In genomic region chr3:107794664-107795443, GRCh38 we compare ENCODE assay signal across 11 cellular contexts.
DNase-seq lines count a peak whose midpoint lies in the region; ATAC-seq, FAIRE-seq and TF ChIP-seq lines count a peak whose summit lies in the region.
"Had no signal": no experiment of that assay in that cellular context is flagged by ENCODE, and none has a peak within 500 bp of the region (broad histone marks: within the 10 kb centered on the region; RNA-seq: fewer than 3 reads in every experiment).

No MANE protein-coding gene starts in this region.

- H4K20me1 ChIP-seq in Karpas-422 (ENCODE audit: insufficient read depth, low read depth, low read length), result no peaks in the 10 kb centered on the region

- CTCF ChIA-PET in A549 (lab: Yijun Ruan, JAX), result interaction anchor here (0.6 to 1.7 kb wide), 4 partner anchors 17 to 285 kb away, joined by 3 to 4 read pairs (median 4); no protein-coding TSS in a partner anchor

- ATAC-seq in A549 (peak in 1 of 2 experiments; percentile 27; a peak in 1 of 6 replicates), lower lobe of right lung (peak; percentile 12 to 62), HG03108 (IDR thresholded peaks at IDR 0.05; ENCODE audit: unreplicated experiment) (no peak)
- ATAC-seq: activated CD4-positive, CD25-positive, alpha-beta regulatory T cell treated with anti-CD3 and anti-CD28 coated beads, Interleukin-2, amount 50 U/mL, for 24 hours; natural killer cell treated with Interleukin-12 subunit alpha and Interleukin-12 subunit beta and Interleukin-15 and Interleukin-18, amount 100 ng/mL, for 72 hours had no signal

- no peak for FAIRE-seq in A549 (lab: Jason Lieb, UNC)
- peak; percentile 75 for FAIRE-seq in bronchial epithelial cell (lab: Jason Lieb, UNC)

- TF ChIP-seq POLR2A in A549 (IDR thresholded peaks at IDR 0.05; ENCODE audit: low read length), result no peak

- H3K9me2 ChIP-seq in Karpas-422 (replicated peaks; ENCODE audit: insufficient read depth, low read length), result no peaks in the 10 kb centered on the region

- TF ChIP-seq CTCF in A549 (IDR thresholded peaks at IDR 0.05), result peak; percentile 26; the same call in 1 of the 3 replicates
- no peak for TF ChIP-seq CTCF in bronchial epithelial cell (IDR thresholded peaks at IDR 0.05; ENCODE audit: insufficient read depth, low read length, severe bottlenecking)
- peak; percentile 22 for TF ChIP-seq CTCF in lower lobe of right lung (IDR thresholded peaks at IDR 0.05)
- no peak for TF ChIP-seq CTCF in GM13976 (IDR thresholded peaks at IDR 0.05; ENCODE audit: borderline replicate concordance, control extremely low read depth, extremely low read depth, insufficient read depth, missing control alignments)

- H3K4me2 ChIP-seq in A549, result no peak overlapping the region
- H3K4me2 ChIP-seq in Karpas-422 (ENCODE audit: low read depth, low read length, poor library complexity, severe bottlenecking), result no peak overlapping the region

- intact Hi-C loops in lower lobe of right lung (cut with DNase I), result no loop called here

- no peak overlapping the region for H3K4me3 ChIP-seq in A549
- H3K4me3 ChIP-seq in bronchial epithelial cell (ENCODE audit: low read depth, low read length), result no peak overlapping the region
- no peak overlapping the region for H3K4me3 ChIP-seq in lower lobe of right lung
- no peak overlapping the region for H3K4me3 ChIP-seq in Karpas-422 (ENCODE audit: low read length)

- no peak overlapping the region for H2AFZ ChIP-seq in Karpas-422 (ENCODE audit: low read length)

- no peak for TF ChIP-seq EP300 in A549 (IDR thresholded peaks at IDR 0.05)

- no peak overlapping the region for H3K9ac ChIP-seq in Karpas-422 (ENCODE audit: low read length)

- TF ChIP-seq RAD21 in A549 (conservative IDR thresholded peaks at IDR 0.05 in 1 of 2, IDR thresholded peaks at IDR 0.05 in 1 of 2), result peak in 1 of 2 experiments; percentile 33; a peak in 2 of 5 replicates

- H3K36me3 ChIP-seq in bronchial epithelial cell (ENCODE audit: control insufficient read depth, insufficient read depth, low read length) (peaks cover 1% of the 10 kb centered on the region), lower lobe of right lung (peaks cover 28% of the 10 kb centered on the region), Karpas-422 (ENCODE audit: insufficient read depth, low read length) (peaks cover 27% of the 10 kb centered on the region; the same call in 1 of the 2 replicates)

- POLR2A ChIA-PET in A549 (lab: Yijun Ruan, JAX), result no interaction called here

- WGBS in A549 (ENCODE audit: missing lambda C conversion rate), result 91% methylated on average over 8 of the region's 8 CpGs

- H3K79me2 ChIP-seq in Karpas-422 (ENCODE audit: low read length), result 0 out of 2 replicates have a peak, but pooled peaks cover 4% of the 10 kb centered on the region

- in situ Hi-C loops in GM13976 (cut with MboI; ENCODE audit: low sequenced_read_pairs, unreplicated experiment), result no loop called here

- H3K9me3 ChIP-seq in A549 (no peaks in the 10 kb centered on the region), lower lobe of right lung (no peaks in the 10 kb centered on the region), Karpas-422 (ENCODE audit: low read length) (no peaks in the 10 kb centered on the region)

- DNase-seq in A549 (ENCODE audit: low read depth in 1 of 2, low spot score in 1 of 2), result peak in 1 of 2 experiments; percentile 2
- DNase-seq in HCEC 1CT, result peak; percentile 20
- DNase-seq in bronchial epithelial cell (ENCODE audit: low read depth), result no peak
- no peak for DNase-seq in lower lobe of right lung
- no peak for DNase-seq in GM13976 (ENCODE audit: low spot score)
- DNase-seq in Karpas-422, result no peak
- no peak for DNase-seq in SIG-M5 treated with dmso at 0.1 percent for 504 hours (lab: John Stamatoyannopoulos, UW; ENCODE audit: unreplicated experiment)
- DNase-seq: activated naive CD4-positive, alpha-beta T cell treated with anti-CD3 and anti-CD28 coated beads for 36 hours had no signal

- no peak overlapping the region for H3K27ac ChIP-seq in A549
- H3K27ac ChIP-seq in lower lobe of right lung, result no peak overlapping the region
- H3K27ac ChIP-seq in Karpas-422 (ENCODE audit: low read length), result no peak overlapping the region

- no peaks in the 10 kb centered on the region for H3K27me3 ChIP-seq in bronchial epithelial cell (ENCODE audit: control insufficient read depth, insufficient read depth, low read length)
- H3K27me3 ChIP-seq in lower lobe of right lung (ENCODE audit: low read depth), result no peaks in the 10 kb centered on the region
- H3K27me3 ChIP-seq in Karpas-422 (ENCODE audit: low read length), result no peaks in the 10 kb centered on the region

- H3K4me1 ChIP-seq in A549 (no peaks in the 10 kb centered on the region), lower lobe of right lung (peaks cover 11% of the 10 kb centered on the region), Karpas-422 (ENCODE audit: low read length) (no peaks in the 10 kb centered on the region; the same call in 1 of the 2 replicates)

TF ChIP-seq in A549, 52 proteins besides CTCF, POLR2A, EP300 and RAD21:
- TF ChIP-seq FOXS1 (CRISPR knock-in tag; IDR thresholded peaks at IDR 0.05), result no peak
- no peak for TF ChIP-seq NPAS2 (CRISPR knock-in tag; IDR thresholded peaks at IDR 0.05; ENCODE audit: borderline replicate concordance)
- no peak for TF ChIP-seq PBX3 (IDR thresholded peaks at IDR 0.05)
- TF ChIP-seq MAFK (IDR thresholded peaks at IDR 0.05; ENCODE audit: partially characterized antibody), result no peak
- no peak for TF ChIP-seq SREBF2 (IDR thresholded peaks at IDR 0.05)
- TF ChIP-seq ZFP36 (IDR thresholded peaks at IDR 0.05; ENCODE audit: borderline replicate concordance, partially characterized antibody), result no peak
- TF ChIP-seq CBX2 (IDR thresholded peaks at IDR 0.05; ENCODE audit: borderline replicate concordance, low read depth), result no peak
- no peak for TF ChIP-seq HOXB5 (CRISPR knock-in tag; IDR thresholded peaks at IDR 0.05)
- no peak for TF ChIP-seq GATA3 (IDR thresholded peaks at IDR 0.05; ENCODE audit: borderline replicate concordance)
- TF ChIP-seq MYC (IDR thresholded peaks at IDR 0.05; ENCODE audit: borderline replicate concordance, low read length), result no peak
- TF ChIP-seq HEYL (CRISPR knock-in tag; IDR thresholded peaks at IDR 0.05), result no peak
- TF ChIP-seq ESRRA (IDR thresholded peaks at IDR 0.05; ENCODE audit: borderline replicate concordance, low read length), result no peak

Comparison
In these comparisons a context has a peak if more than half of its experiments do, and no peak if none do; other contexts are left out.
1. CTCF ChIP-seq: peak in A549 (single experiment) and lower lobe of right lung (single experiment); none in bronchial epithelial cell (single experiment) and GM13976 (single experiment).